In the genomic region with DNA sequence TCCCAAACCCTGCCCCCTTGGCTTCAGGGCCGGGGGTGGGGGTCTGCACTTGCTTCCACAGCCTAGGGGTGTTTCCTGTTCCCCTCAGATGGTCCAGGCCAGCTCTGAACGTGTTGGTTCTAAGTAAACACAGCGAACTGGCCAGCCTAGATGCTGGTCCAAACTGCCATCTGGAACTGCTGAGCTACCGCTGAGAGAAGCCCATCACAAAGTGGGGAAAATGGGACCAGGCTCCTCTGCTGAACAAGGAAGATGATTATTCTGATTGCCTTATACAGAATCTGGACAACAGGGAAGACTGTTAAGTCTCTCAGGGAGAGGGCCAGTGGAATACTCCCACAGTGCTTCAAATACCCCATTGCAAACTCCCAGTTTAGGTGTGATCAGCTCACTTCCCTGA, we compare ENCODE assay signal across 18 cellular contexts. TPM values are rescaled to one million over a fixed set of nuclear protein-coding genes. Genes with fewer than 3 reads are reported as not detected.
DNase-seq lines count a peak whose midpoint lies in the region; ATAC-seq and TF ChIP-seq lines count a peak whose summit lies in the region.
"Had no signal": no experiment of that assay in that cellular context is flagged by ENCODE, and none has a peak within 500 bp of the region (broad histone marks: within the 10 kb centered on the region; RNA-seq: fewer than 3 reads in every experiment).

No MANE protein-coding gene starts in this region.

- no peak overlapping the region for H3K4me3 Mint-ChIP-seq in activated T-cell treated with anti-CD3 and anti-CD28 coated beads, Interleukin-2, amount 50 U/mL, for 24 hours
- peak overlapping the region; percentile 69 for H3K4me3 Mint-ChIP-seq in natural killer cell treated with Interleukin-12 subunit alpha and Interleukin-12 subunit beta and Interleukin-15 and Interleukin-18, amount 100 ng/mL, for 72 hours
- H3K4me3 Mint-ChIP-seq: CD4-positive, alpha-beta memory T cell had no signal

- peaks cover 81% of the 10 kb centered on the region for H3K36me3 Mint-ChIP-seq in activated T-cell treated with anti-CD3 and anti-CD28 coated beads, Interleukin-2, amount 50 U/mL, for 24 hours (ENCODE audit: low read depth)
- H3K36me3 Mint-ChIP-seq in natural killer cell treated with Interleukin-12 subunit alpha and Interleukin-12 subunit beta and Interleukin-15 and Interleukin-18, amount 100 ng/mL, for 72 hours, result peaks cover 15% of the 10 kb centered on the region

- H3K27ac Mint-ChIP-seq in activated T-cell treated with anti-CD3 and anti-CD28 coated beads, Interleukin-2, amount 50 U/mL, for 24 hours, result peak overlapping the region; percentile 5
- peak overlapping the region; percentile 90 to 93 for H3K27ac Mint-ChIP-seq in natural killer cell treated with Interleukin-12 subunit alpha and Interleukin-12 subunit beta and Interleukin-15 and Interleukin-18, amount 100 ng/mL, for 72 hours

- H3K27me3 Mint-ChIP-seq in activated T-cell treated with anti-CD3 and anti-CD28 coated beads, Interleukin-2, amount 50 U/mL, for 24 hours, result no peaks in the 10 kb centered on the region
- H3K27me3 Mint-ChIP-seq in natural killer cell treated with Interleukin-12 subunit alpha and Interleukin-12 subunit beta and Interleukin-15 and Interleukin-18, amount 100 ng/mL, for 72 hours, result no peaks in the 10 kb centered on the region
- H3K27me3 Mint-ChIP-seq: CD4-positive, alpha-beta memory T cell had no signal

- no peak overlapping the region for H3K4me3 ChIP-seq in dorsolateral prefrontal cortex
- H3K4me3 ChIP-seq: GM12878 had no signal

- intact Hi-C loops in dorsolateral prefrontal cortex (cut with DNase I), result no loop called here

- H3K4me1 Mint-ChIP-seq in activated T-cell treated with anti-CD3 and anti-CD28 coated beads, Interleukin-2, amount 50 U/mL, for 24 hours (ENCODE audit: low read depth), result peaks cover 49% of the 10 kb centered on the region
- peaks cover 74 to 78% of the 10 kb centered on the region in 2 donors for H3K4me1 Mint-ChIP-seq in natural killer cell treated with Interleukin-12 subunit alpha and Interleukin-12 subunit beta and Interleukin-15 and Interleukin-18, amount 100 ng/mL, for 72 hours (ENCODE audit: low read depth in 2 of 2)

- no peaks in the 10 kb centered on the region for H3K9me3 Mint-ChIP-seq in activated T-cell treated with anti-CD3 and anti-CD28 coated beads, Interleukin-2, amount 50 U/mL, for 24 hours
- no peaks in the 10 kb centered on the region for H3K9me3 Mint-ChIP-seq in natural killer cell treated with Interleukin-12 subunit alpha and Interleukin-12 subunit beta and Interleukin-15 and Interleukin-18, amount 100 ng/mL, for 72 hours

- no peaks in the 10 kb centered on the region for H3K27me3 ChIP-seq in dorsolateral prefrontal cortex

- peak overlapping the region in 58 of 59 donors; percentile 3 to 88 (median 71) for H3K27ac ChIP-seq in dorsolateral prefrontal cortex
- H3K27ac ChIP-seq: 22Rv1 had no signal

- no peak for ATAC-seq in natural killer cell treated with Interleukin-12 subunit alpha and Interleukin-12 subunit beta and Interleukin-15 and Interleukin-18, amount 100 ng/mL, for 72 hours
- no peak for ATAC-seq in GM18909 (IDR thresholded peaks at IDR 0.05; ENCODE audit: poor library complexity, unreplicated experiment)
- ATAC-seq in HG03045 (IDR thresholded peaks at IDR 0.05; ENCODE audit: unreplicated experiment), result no peak
- no peak for ATAC-seq in GM21528 (IDR thresholded peaks at IDR 0.05; ENCODE audit: low FRiP score, unreplicated experiment)
- ATAC-seq: GM12878 had no signal

- no peak for TF ChIP-seq CTCF in dorsolateral prefrontal cortex (IDR thresholded peaks at IDR 0.05 in 54 of 56, conservative IDR thresholded peaks at IDR 0.05 in 2 of 56; ENCODE audit: low read depth in 1 of 56, partially characterized antibody in 56 of 56)

- DNase-seq in activated T-cell treated with anti-CD3 and anti-CD28 coated beads, Interleukin-2, amount 50 U/mL, for 24 hours, result no peak
- DNase-seq in activated T-cell treated with anti-CD3 and anti-CD28 coated beads, Interleukin-2, amount 50 U/mL, for 1 hour, result no peak
- peak in 1 of 10 donors; percentile 75 for DNase-seq in dorsolateral prefrontal cortex
- DNase-seq in natural killer cell treated with Interleukin-12 subunit alpha and Interleukin-12 subunit beta and Interleukin-15 and Interleukin-18, amount 100 ng/mL, for 72 hours (ENCODE audit: low spot score), result no peak
- no peak for DNase-seq in stimulated activated naive CD4-positive, alpha-beta T cell (lab: John Stamatoyannopoulos, UW)
- DNase-seq: CD4-positive, alpha-beta memory T cell; DND-41; GDM1; KG1; NCI-H1417 treated with DMSO at 0.1 percent for 48 hours; NCI-H2029; NCI-H510A; NCI-H774 had no signal

RNA-seq across cellular contexts. Expression of a gene that starts 23.5 kb away (rescaled TPM):
- 10 to 100 TPM; 16.4 to 47.2 (median 29.4) TPM for total RNA-seq in dorsolateral prefrontal cortex
- total RNA-seq in natural killer cell treated with Interleukin-12 subunit alpha and Interleukin-12 subunit beta and Interleukin-15 and Interleukin-18, amount 100 ng/mL, for 72 hours, result 10 to 100 TPM; 14.2 to 19.0 TPM
